In the genomic region with DNA sequence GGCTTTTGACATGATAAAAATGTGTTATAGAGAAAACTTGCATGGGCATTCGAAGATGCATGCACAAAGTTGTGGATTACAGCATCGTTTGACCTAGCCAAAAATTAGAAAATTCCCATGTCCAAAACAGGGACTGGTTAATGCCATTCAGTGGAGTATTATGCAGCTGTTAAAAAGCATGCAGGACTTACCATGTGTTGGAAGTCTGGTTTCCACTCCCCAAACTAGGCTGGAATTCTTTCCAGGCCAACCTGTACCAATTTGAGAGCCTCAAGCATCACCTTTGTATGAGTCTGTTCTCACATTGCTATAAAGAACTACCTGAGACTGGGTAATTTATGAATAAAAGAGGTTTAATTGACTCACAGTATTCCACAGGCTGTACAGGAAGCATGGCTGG, we compare ENCODE assay signal across 1 cellular context.
TF ChIP-seq lines count a peak whose summit lies in the region.

No MANE protein-coding gene starts in this region.

TF ChIP-seq in K562, 482 proteins besides CTCF, POLR2A, EP300 and RAD21 (continued from another document):
- TF ChIP-seq CEBPZ (IDR thresholded peaks at IDR 0.05; ENCODE audit: borderline replicate concordance, low read depth, low read length) (no peak), NR3C1 (CRISPR knock-in tag; IDR thresholded peaks at IDR 0.05) (no peak), KDM5B (IDR thresholded peaks at IDR 0.05; ENCODE audit: insufficient replicate concordance, low read depth, low read length) (no peak), RNF219 (CRISPR knock-in tag; IDR thresholded peaks at IDR 0.05) (no peak), PYGO2 (tag; IDR thresholded peaks at IDR 0.05) (no peak), ZNF239 (CRISPR knock-in tag; IDR thresholded peaks at IDR 0.05) (peak; percentile 47; the same call in 1 of the 2 replicates)
- TF ChIP-seq, protein P1, sequence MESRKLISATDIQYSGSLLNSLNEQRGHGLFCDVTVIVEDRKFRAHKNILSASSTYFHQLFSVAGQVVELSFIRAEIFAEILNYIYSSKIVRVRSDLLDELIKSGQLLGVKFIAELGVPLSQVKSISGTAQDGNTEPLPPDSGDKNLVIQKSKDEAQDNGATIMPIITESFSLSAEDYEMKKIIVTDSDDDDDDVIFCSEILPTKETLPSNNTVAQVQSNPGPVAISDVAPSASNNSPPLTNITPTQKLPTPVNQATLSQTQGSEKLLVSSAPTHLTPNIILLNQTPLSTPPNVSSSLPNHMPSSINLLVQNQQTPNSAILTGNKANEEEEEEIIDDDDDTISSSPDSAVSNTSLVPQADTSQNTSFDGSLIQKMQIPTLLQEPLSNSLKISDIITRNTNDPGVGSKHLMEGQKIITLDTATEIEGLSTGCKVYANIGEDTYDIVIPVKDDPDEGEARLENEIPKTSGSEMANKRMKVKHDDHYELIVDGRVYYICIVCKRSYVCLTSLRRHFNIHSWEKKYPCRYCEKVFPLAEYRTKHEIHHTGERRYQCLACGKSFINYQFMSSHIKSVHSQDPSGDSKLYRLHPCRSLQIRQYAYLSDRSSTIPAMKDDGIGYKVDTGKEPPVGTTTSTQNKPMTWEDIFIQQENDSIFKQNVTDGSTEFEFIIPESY (CRISPR knock-in tag; IDR thresholded peaks at IDR 0.05) = no peak
